29 cellular contexts compared by ENCODE assay signal in the genomic region with DNA sequence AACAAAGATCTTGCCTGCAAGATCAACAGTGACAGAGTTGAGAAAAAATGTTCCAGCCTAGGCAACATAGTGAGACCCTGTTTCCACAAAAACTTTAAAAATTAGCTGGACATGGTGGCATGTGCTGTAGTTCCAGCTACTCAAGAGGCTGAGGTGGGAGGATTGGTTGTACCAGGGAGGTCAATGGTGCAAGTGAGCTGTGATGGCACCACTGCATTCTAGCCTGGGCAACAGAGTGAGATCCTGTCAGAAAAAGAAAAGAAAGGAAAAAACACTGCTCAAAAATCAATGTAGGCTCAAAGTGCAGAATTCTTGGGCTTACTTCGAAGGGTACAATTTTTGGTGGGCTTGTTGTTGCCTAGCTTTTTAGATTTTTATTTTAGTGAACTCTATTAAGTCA.
"Had no signal": no experiment of that assay in that cellular context is flagged by ENCODE, and none has a peak within 500 bp of the region (broad histone marks: within the 10 kb centered on the region; RNA-seq: fewer than 3 reads in every experiment).

No MANE protein-coding gene starts in this region.

- H3K27me3 ChIP-seq: colonic mucosa, dorsolateral prefrontal cortex, esophagus muscularis mucosa, esophagus squamous epithelium, foreskin keratinocyte, gastrocnemius medialis, gastroesophageal sphincter, heart left ventricle, heart right ventricle had no signal

- FAIRE-seq: colon, endometrium, endothelial cell of umbilical vein, frontal cortex had no signal

- H3K27ac Mint-ChIP-seq: dendritic cell treated with granulocyte-macrophage colony-stimulating factor and Interleukin-4, amounts not matched to agents 40 ng/mL and 50 ng/mL, for 4 days; effector memory CD8-positive, alpha-beta T cell; endodermal cell had no signal

- H3K4me1 ChIP-seq: colonic mucosa, esophagus muscularis mucosa, esophagus squamous epithelium, foreskin keratinocyte, gastrocnemius medialis, gastroesophageal sphincter, heart left ventricle, heart right ventricle had no signal

- H3K4me3 ChIP-seq: colonic mucosa, coronary artery, dorsolateral prefrontal cortex, esophagus muscularis mucosa, esophagus squamous epithelium, gastrocnemius medialis, gastroesophageal sphincter, heart left ventricle, heart right ventricle had no signal

- DNase-seq: colonic mucosa; cortex of kidney; dermis blood vessel endothelial cell; dorsolateral prefrontal cortex; effector CD4-positive, alpha-beta T cell; effector CD8-positive, alpha-beta T cell; effector memory CD4-positive, alpha-beta T cell; effector memory CD8-positive, alpha-beta T cell; endodermal cell; erythroblast; esophagus squamous epithelium; foreskin fibroblast; foreskin keratinocyte; foreskin melanocyte; gastrocnemius medialis; glutamatergic neuron; head of caudate nucleus; heart left ventricle; heart right ventricle had no signal

- H3K27me3 Mint-ChIP-seq: dendritic cell treated with granulocyte-macrophage colony-stimulating factor and Interleukin-4, amounts not matched to agents 40 ng/mL and 50 ng/mL, for 4 days; effector memory CD8-positive, alpha-beta T cell had no signal

- H3K4me3 Mint-ChIP-seq: dendritic cell treated with granulocyte-macrophage colony-stimulating factor and Interleukin-4, amounts not matched to agents 40 ng/mL and 50 ng/mL, for 4 days; effector memory CD8-positive, alpha-beta T cell; endodermal cell had no signal

- H3K9me3 ChIP-seq: colonic mucosa, esophagus squamous epithelium, gastrocnemius medialis had no signal

- H3K36me3 ChIP-seq: colonic mucosa, esophagus muscularis mucosa, esophagus squamous epithelium, gastrocnemius medialis, gastroesophageal sphincter, heart left ventricle, heart right ventricle had no signal

- H3K9me3 Mint-ChIP-seq: effector memory CD8-positive, alpha-beta T cell had no signal

- H3K27ac ChIP-seq: colonic mucosa, coronary artery, dorsolateral prefrontal cortex, epithelial cell of prostate, esophagus muscularis mucosa, esophagus squamous epithelium, foreskin keratinocyte, gastrocnemius medialis, gastroesophageal sphincter, heart left ventricle, heart right ventricle had no signal

- ATAC-seq: effector memory CD8-positive, alpha-beta T cell; esophagus mucosa; foreskin keratinocyte; gastrocnemius medialis; gastroesophageal sphincter; heart left ventricle; heart right ventricle had no signal
